ENCODE assay signal across 17 cellular contexts in the genomic region with DNA sequence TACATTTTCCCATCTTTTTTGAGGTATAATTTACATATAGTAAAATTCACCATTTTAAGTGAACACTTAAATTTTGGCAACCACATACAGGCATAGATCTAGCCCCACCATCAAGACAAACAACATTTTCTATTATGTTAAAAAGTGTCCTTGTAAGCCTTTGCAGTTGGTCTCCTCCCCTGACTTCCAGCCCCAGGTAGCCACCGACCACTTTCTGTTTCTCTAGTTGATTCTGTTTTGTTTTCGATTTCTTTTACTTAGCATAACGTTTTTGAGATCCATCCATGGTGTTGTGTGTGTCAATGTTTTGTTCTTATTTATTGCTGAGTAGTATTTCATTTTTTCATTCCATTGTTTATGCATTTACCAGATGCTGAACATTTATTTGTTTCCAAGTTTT.
A peak's percentile ranks its signal among the peaks of the same experiment; 100 is the strongest.
DNase-seq lines count a peak whose midpoint lies in the region; ATAC-seq, FAIRE-seq and TF ChIP-seq lines count a peak whose summit lies in the region.
"Had no signal": no experiment of that assay in that cellular context is flagged by ENCODE, and none has a peak within 500 bp of the region (broad histone marks: within the 10 kb centered on the region; RNA-seq: fewer than 3 reads in every experiment).

No MANE protein-coding gene starts in this region.

- in situ Hi-C loops in GM13976 (cut with MboI; ENCODE audit: low sequenced_read_pairs, unreplicated experiment) (no loop called here), GM12878 (cut with MboI) (no loop called here)

- H3K4me3 ChIP-seq in CD4-positive, alpha-beta memory T cell (ENCODE audit: low read length in 2 of 2), result no peak overlapping the region
- H3K4me3 ChIP-seq in GM12878 (no peak overlapping the region), mesenchymal stem cell (ENCODE audit: insufficient read depth in 1 of 2, low read depth in 1 of 2, low read length in 2 of 2) (no peak overlapping the region), dorsolateral prefrontal cortex (no peak overlapping the region)
- H3K4me3 ChIP-seq: BLaER1, GM23248, HAP-1 had no signal

- H3K36me3 ChIP-seq in CD4-positive, alpha-beta memory T cell (ENCODE audit: insufficient read depth, low read length), result no peaks in the 10 kb centered on the region
- H3K36me3 ChIP-seq in GM12878 (ENCODE audit: control insufficient read depth in 2 of 2, insufficient read depth in 2 of 2, low read length in 1 of 2) (no peaks in the 10 kb centered on the region), mesenchymal stem cell (ENCODE audit: control insufficient read depth in 1 of 2, insufficient read depth in 2 of 2, low read depth in 1 of 2, low read length in 2 of 2) (peaks cover 0 to 26% of the 10 kb centered on the region in 2 experiments)
- H3K36me3 ChIP-seq: HAP-1 had no signal

- H3K4me2 ChIP-seq in GM12878 (ENCODE audit: control insufficient read depth, insufficient read depth) (no peak overlapping the region), mesenchymal stem cell (ENCODE audit: low read length, poor library complexity, severe bottlenecking) (no peak overlapping the region)
- H3K4me2 ChIP-seq: BLaER1 had no signal

- no peak overlapping the region for H2BK15ac ChIP-seq in mesenchymal stem cell (ENCODE audit: low read depth, poor library complexity, severe bottlenecking)

- no peak overlapping the region for H3K4ac ChIP-seq in mesenchymal stem cell (ENCODE audit: low read depth in 1 of 2, low read length in 2 of 2)

- intact Hi-C loops in activated CD8-positive, alpha-beta T cell treated with anti-CD3 and anti-CD28 coated beads for 36 hours (cut with micrococcal nuclease), result no loop called here
- intact Hi-C loops in CD4-positive, alpha-beta memory T cell (cut with micrococcal nuclease), result no loop called here
- intact Hi-C loops in GM12878 (cut with micrococcal nuclease; ENCODE audit: unreplicated experiment), result no loop called here
- intact Hi-C loops in dorsolateral prefrontal cortex (cut with DNase I), result no loop called here

- RAD21 ChIA-PET in GM12878 (lab: Charles Lee; ENCODE audit: unreplicated experiment), result no interaction called here

- no peaks in the 10 kb centered on the region for H4K20me1 ChIP-seq in GM12878 (ENCODE audit: control insufficient read depth, insufficient read depth)
- H4K20me1 ChIP-seq: BLaER1 had no signal

- H3K9ac ChIP-seq in GM12878 (ENCODE audit: control insufficient read depth, insufficient read depth, low read length) (no peak overlapping the region), mesenchymal stem cell (ENCODE audit: low read length) (no peak overlapping the region)
- H3K9ac ChIP-seq: BLaER1, GM23248 had no signal

- no peaks in the 10 kb centered on the region for H3K9me3 Mint-ChIP-seq in activated CD8-positive, alpha-beta T cell treated with anti-CD3 and anti-CD28 coated beads, Interleukin-2, amount 10 ng/mL, durations not matched to agents 7 days and 5 days (ENCODE audit: insufficient read depth)
- H3K9me3 Mint-ChIP-seq in activated CD8-positive, alpha-beta T cell treated with anti-CD3 and anti-CD28 coated beads for 36 hours, result no peaks in the 10 kb centered on the region
- H3K9me3 Mint-ChIP-seq in CD4-positive, alpha-beta memory T cell, result no peaks in the 10 kb centered on the region
- H3K9me3 Mint-ChIP-seq: CD8-positive, alpha-beta T cell had no signal

- no peak overlapping the region for H3K27ac Mint-ChIP-seq in activated CD8-positive, alpha-beta T cell treated with anti-CD3 and anti-CD28 coated beads, Interleukin-2, amount 10 ng/mL, durations not matched to agents 7 days and 5 days
- no peak overlapping the region for H3K27ac Mint-ChIP-seq in activated CD8-positive, alpha-beta T cell treated with anti-CD3 and anti-CD28 coated beads for 36 hours
- peak overlapping the region in 4 of 7 donors; percentile 57 to 89 (median 81) for H3K27ac Mint-ChIP-seq in CD4-positive, alpha-beta memory T cell
- H3K27ac Mint-ChIP-seq: CD8-positive, alpha-beta T cell had no signal

- no peak overlapping the region for H3K27ac ChIP-seq in CD4-positive, alpha-beta memory T cell (ENCODE audit: low read depth, low read length)
- no peak overlapping the region for H3K27ac ChIP-seq in GM12878 (ENCODE audit: control insufficient read depth, insufficient read depth)
- H3K27ac ChIP-seq in mesenchymal stem cell (ENCODE audit: low read length, poor library complexity, severe bottlenecking), result no peak overlapping the region
- no peak overlapping the region for H3K27ac ChIP-seq in dorsolateral prefrontal cortex
- H3K27ac ChIP-seq: BLaER1, GM23248 had no signal

- no peaks in the 10 kb centered on the region for H3K9me3 ChIP-seq in CD4-positive, alpha-beta memory T cell (ENCODE audit: control insufficient read depth in 1 of 2, low read length in 2 of 2)
- H3K9me3 ChIP-seq in GM12878 (replicated peaks; ENCODE audit: control insufficient read depth, insufficient read depth, low read length) (no peaks in the 10 kb centered on the region), mesenchymal stem cell (ENCODE audit: control insufficient read depth, low read length) (peaks cover 4% of the 10 kb centered on the region)
- H3K9me3 ChIP-seq: HAP-1 had no signal

- no peak for TF ChIP-seq CTCF in activated CD8-positive, alpha-beta T cell treated with anti-CD3 and anti-CD28 coated beads for 36 hours (IDR thresholded peaks at IDR 0.05)
- no peak for TF ChIP-seq CTCF in GM13976 (IDR thresholded peaks at IDR 0.05; ENCODE audit: borderline replicate concordance, control extremely low read depth, extremely low read depth, insufficient read depth, missing control alignments)
- no peak for TF ChIP-seq CTCF in GM12878 (IDR thresholded peaks at IDR 0.05 in 2 of 3, conservative IDR thresholded peaks at IDR 0.05 in 1 of 3; ENCODE audit: control insufficient read depth in 2 of 3, extremely low read depth in 1 of 3, insufficient read depth in 1 of 3, low read depth in 3 of 3, low read length in 3 of 3)
- no peak for TF ChIP-seq CTCF in dorsolateral prefrontal cortex (IDR thresholded peaks at IDR 0.05 in 54 of 56, conservative IDR thresholded peaks at IDR 0.05 in 2 of 56; ENCODE audit: low read depth in 1 of 56, partially characterized antibody in 56 of 56)

- no peak overlapping the region for H3K14ac ChIP-seq in mesenchymal stem cell (ENCODE audit: low read length in 2 of 2)

- no peak for TF ChIP-seq EP300 in GM12878 (IDR thresholded peaks at IDR 0.05; ENCODE audit: borderline replicate concordance in 1 of 2, control insufficient read depth in 1 of 2, low read depth in 2 of 2, low read length in 2 of 2)

- no peak overlapping the region for H3K4me3 Mint-ChIP-seq in activated CD8-positive, alpha-beta T cell treated with anti-CD3 and anti-CD28 coated beads, Interleukin-2, amount 10 ng/mL, durations not matched to agents 7 days and 5 days
- no peak overlapping the region for H3K4me3 Mint-ChIP-seq in activated CD8-positive, alpha-beta T cell treated with anti-CD3 and anti-CD28 coated beads for 36 hours
- H3K4me3 Mint-ChIP-seq in CD4-positive, alpha-beta memory T cell, result peak overlapping the region in 1 of 8 donors; percentile 1
- H3K4me3 Mint-ChIP-seq: CD14-positive monocyte; CD8-positive, alpha-beta T cell had no signal

- peaks cover 20% of the 10 kb centered on the region for H3K4me1 ChIP-seq in CD4-positive, alpha-beta memory T cell (ENCODE audit: insufficient read depth, low read length)
- H3K4me1 ChIP-seq in GM12878 (ENCODE audit: control insufficient read depth, insufficient read depth, low read length) (no peaks in the 10 kb centered on the region; the same call in 1 of the 2 replicates), mesenchymal stem cell (ENCODE audit: control insufficient read depth, insufficient read depth, low read depth, low read length) (no peaks in the 10 kb centered on the region)

- H3K18ac ChIP-seq in mesenchymal stem cell (ENCODE audit: low read depth in 1 of 2, low read length in 2 of 2), result no peak overlapping the region

- H2BK12ac ChIP-seq in mesenchymal stem cell (ENCODE audit: low read length in 2 of 2), result no peak overlapping the region

- H3K27me3 Mint-ChIP-seq in activated CD8-positive, alpha-beta T cell treated with anti-CD3 and anti-CD28 coated beads, Interleukin-2, amount 10 ng/mL, durations not matched to agents 7 days and 5 days (ENCODE audit: low read depth), result no peaks in the 10 kb centered on the region
- H3K27me3 Mint-ChIP-seq in activated CD8-positive, alpha-beta T cell treated with anti-CD3 and anti-CD28 coated beads for 36 hours, result no peaks in the 10 kb centered on the region
- H3K27me3 Mint-ChIP-seq in CD4-positive, alpha-beta memory T cell, result no peaks in the 10 kb centered on the region

- no peaks in the 10 kb centered on the region for H3K79me2 ChIP-seq in GM12878 (ENCODE audit: control insufficient read depth, insufficient read depth, low read length)

- no peak overlapping the region for H4K91ac ChIP-seq in mesenchymal stem cell (ENCODE audit: low read length)

- no peak overlapping the region for H4K8ac ChIP-seq in mesenchymal stem cell (ENCODE audit: low read length)

- H3K23ac ChIP-seq in mesenchymal stem cell (ENCODE audit: low read length in 2 of 2), result no peak overlapping the region

- no peak for ATAC-seq in activated CD8-positive, alpha-beta T cell treated with anti-CD3 and anti-CD28 coated beads, Interleukin-2, amount 10 ng/mL, durations not matched to agents 7 days and 5 days
- no peak for ATAC-seq in activated CD8-positive, alpha-beta T cell treated with anti-CD3 and anti-CD28 coated beads for 36 hours
- ATAC-seq in GM12878, result 0 out of 3 replicates have a peak, but pooled peaks have one; percentile 34
- ATAC-seq: CD8-positive, alpha-beta T cell had no signal

- no peak for TF ChIP-seq RAD21 in GM12878 (IDR thresholded peaks at IDR 0.05; ENCODE audit: insufficient read depth, low read depth, low read length)

- BruUV-seq in GM12878 (replicated peaks; lab: Mats Ljungman, UMichigan), result no TSS peak

- H3K4me1 Mint-ChIP-seq in activated CD8-positive, alpha-beta T cell treated with anti-CD3 and anti-CD28 coated beads, Interleukin-2, amount 10 ng/mL, durations not matched to agents 7 days and 5 days (ENCODE audit: low read depth), result peaks cover 32% of the 10 kb centered on the region
- peaks cover 11% of the 10 kb centered on the region for H3K4me1 Mint-ChIP-seq in activated CD8-positive, alpha-beta T cell treated with anti-CD3 and anti-CD28 coated beads for 36 hours (ENCODE audit: low read depth)
- peaks cover 14 to 23% (median 17%) of the 10 kb centered on the region in 4 donors for H3K4me1 Mint-ChIP-seq in CD4-positive, alpha-beta memory T cell

- H2AFZ ChIP-seq in GM12878 (ENCODE audit: control insufficient read depth, low read depth, low read length) (no peak overlapping the region), mesenchymal stem cell (ENCODE audit: low read depth, low read length) (no peak overlapping the region)
- H2AFZ ChIP-seq: GM23248 had no signal

- no peaks in the 10 kb centered on the region for H3K27me3 ChIP-seq in CD4-positive, alpha-beta memory T cell (ENCODE audit: insufficient read depth, low read length)
- H3K27me3 ChIP-seq in GM12878 (replicated peaks in 1 of 2; ENCODE audit: control insufficient read depth in 2 of 2, insufficient read depth in 2 of 2, low read length in 1 of 2) (no peaks in the 10 kb centered on the region), mesenchymal stem cell (ENCODE audit: control insufficient read depth in 1 of 2, insufficient read depth in 1 of 2, low read length in 2 of 2) (no peaks in the 10 kb centered on the region), dorsolateral prefrontal cortex (no peaks in the 10 kb centered on the region)
- H3K27me3 ChIP-seq: BLaER1 had no signal

- no peak for TF ChIP-seq POLR2A in GM12878 (IDR thresholded peaks at IDR 0.05; ENCODE audit: low read depth, low read length)

- H2BK5ac ChIP-seq in mesenchymal stem cell (ENCODE audit: low read depth, low read length, poor library complexity, severe bottlenecking), result no peak overlapping the region

- no peak overlapping the region for H2AK5ac ChIP-seq in mesenchymal stem cell (ENCODE audit: low read length, severe bottlenecking)

- no peak overlapping the region for H2BK120ac ChIP-seq in mesenchymal stem cell (ENCODE audit: low read depth, low read length)

- no peaks in the 10 kb centered on the region for H3K79me1 ChIP-seq in mesenchymal stem cell (replicated peaks; ENCODE audit: low read length, poor library complexity, severe bottlenecking)

- SMC1A ChIA-PET in GM12878 (lab: Charles Lee; ENCODE audit: uncharacterized antibody, unreplicated experiment), result no interaction called here

- peaks cover 20% of the 10 kb centered on the region for H3K36me3 Mint-ChIP-seq in activated CD8-positive, alpha-beta T cell treated with anti-CD3 and anti-CD28 coated beads, Interleukin-2, amount 10 ng/mL, durations not matched to agents 7 days and 5 days (ENCODE audit: low read depth)
- peaks cover 4% of the 10 kb centered on the region for H3K36me3 Mint-ChIP-seq in activated CD8-positive, alpha-beta T cell treated with anti-CD3 and anti-CD28 coated beads for 36 hours (ENCODE audit: low read depth)
- peaks cover 6 to 12% of the 10 kb centered on the region in 2 donors for H3K36me3 Mint-ChIP-seq in CD4-positive, alpha-beta memory T cell

- peak; percentile 34 for DNase-seq in activated CD8-positive, alpha-beta T cell treated with anti-CD3 and anti-CD28 coated beads, Interleukin-2, amount 10 ng/mL, durations not matched to agents 7 days and 5 days
- DNase-seq in activated CD8-positive, alpha-beta T cell treated with anti-CD3 and anti-CD28 coated beads for 36 hours, result no peak
- no peak for DNase-seq in CD4-positive, alpha-beta memory T cell
- DNase-seq in GM13976 (ENCODE audit: low spot score) (peak; percentile 11), GM12878 (ENCODE audit: low read depth, low spot score) (no peak), middle frontal gyrus (ENCODE audit: extremely low spot score, low spot score) (no peak), mesenchymal stem cell (no peak), dorsolateral prefrontal cortex (no peak)
- DNase-seq: 8988T; CD8-positive, alpha-beta T cell; GM23248 had no signal

- no peak for FAIRE-seq in GM12878 (lab: Jason Lieb, UNC)
- FAIRE-seq: D721Med, G401.6, GM19239 had no signal

- 75% methylated on average over 3 of the region's 3 CpGs for WGBS in GM12878 (ENCODE audit: insufficient coverage, insufficient replicate concordance, low lambda C conversion rate, missing lambda C conversion rate)
- WGBS in mesenchymal stem cell, result 80% methylated on average over 1 of the region's 3 CpGs

- POLR2A ChIA-PET in activated CD8-positive, alpha-beta T cell treated with anti-CD3 and anti-CD28 coated beads, Interleukin-2, amount 10 ng/mL, durations not matched to agents 7 days and 5 days (lab: Charles Lee), result no interaction called here
- POLR2A ChIA-PET in activated CD8-positive, alpha-beta T cell treated with anti-CD3 and anti-CD28 coated beads for 36 hours (lab: Charles Lee), result interaction anchor here (1.0 kb wide), 1 partner anchor 19 kb away, joined by 3 read pairs; no protein-coding TSS in a partner anchor
- POLR2A ChIA-PET in CD4-positive, alpha-beta memory T cell (lab: Charles Lee; ENCODE audit: partially characterized antibody), result no interaction called here
- POLR2A ChIA-PET in GM12878 (lab: Charles Lee), result no interaction called here

- CTCF ChIA-PET in activated CD8-positive, alpha-beta T cell treated with anti-CD3 and anti-CD28 coated beads, Interleukin-2, amount 10 ng/mL, durations not matched to agents 7 days and 5 days (lab: Charles Lee), result no interaction called here
- CTCF ChIA-PET in activated CD8-positive, alpha-beta T cell treated with anti-CD3 and anti-CD28 coated beads for 36 hours (lab: Charles Lee), result no interaction called here
- CTCF ChIA-PET in CD4-positive, alpha-beta memory T cell (lab: Charles Lee; ENCODE audit: partially characterized antibody), result no interaction called here
- CTCF ChIA-PET in GM12878 (lab: Yijun Ruan, JAX), result no interaction called here

Comparison
In these comparisons a context has a peak if more than half of its experiments do, and no peak if none do; other contexts are left out.
1. DNase-seq: peak in activated CD8-positive, alpha-beta T cell treated with anti-CD3 and anti-CD28 coated beads, Interleukin-2, amount 10 ng/mL, durations not matched to agents 7 days and 5 days (single experiment) and GM13976 (single experiment); none in activated CD8-positive, alpha-beta T cell treated with anti-CD3 and anti-CD28 coated beads for 36 hours (single experiment), CD4-positive, alpha-beta memory T cell (0 of 5), GM12878 (single experiment), middle frontal gyrus (single experiment), mesenchymal stem cell (single experiment) and dorsolateral prefrontal cortex (0 of 10).
2. H3K27ac Mint-ChIP-seq: peak in CD4-positive, alpha-beta memory T cell (4 of 7); none in activated CD8-positive, alpha-beta T cell treated with anti-CD3 and anti-CD28 coated beads, Interleukin-2, amount 10 ng/mL, durations not matched to agents 7 days and 5 days (single experiment) and activated CD8-positive, alpha-beta T cell treated with anti-CD3 and anti-CD28 coated beads for 36 hours (single experiment).